Comparison of ENCODE assay signal across 9 cellular contexts in the genomic region with DNA sequence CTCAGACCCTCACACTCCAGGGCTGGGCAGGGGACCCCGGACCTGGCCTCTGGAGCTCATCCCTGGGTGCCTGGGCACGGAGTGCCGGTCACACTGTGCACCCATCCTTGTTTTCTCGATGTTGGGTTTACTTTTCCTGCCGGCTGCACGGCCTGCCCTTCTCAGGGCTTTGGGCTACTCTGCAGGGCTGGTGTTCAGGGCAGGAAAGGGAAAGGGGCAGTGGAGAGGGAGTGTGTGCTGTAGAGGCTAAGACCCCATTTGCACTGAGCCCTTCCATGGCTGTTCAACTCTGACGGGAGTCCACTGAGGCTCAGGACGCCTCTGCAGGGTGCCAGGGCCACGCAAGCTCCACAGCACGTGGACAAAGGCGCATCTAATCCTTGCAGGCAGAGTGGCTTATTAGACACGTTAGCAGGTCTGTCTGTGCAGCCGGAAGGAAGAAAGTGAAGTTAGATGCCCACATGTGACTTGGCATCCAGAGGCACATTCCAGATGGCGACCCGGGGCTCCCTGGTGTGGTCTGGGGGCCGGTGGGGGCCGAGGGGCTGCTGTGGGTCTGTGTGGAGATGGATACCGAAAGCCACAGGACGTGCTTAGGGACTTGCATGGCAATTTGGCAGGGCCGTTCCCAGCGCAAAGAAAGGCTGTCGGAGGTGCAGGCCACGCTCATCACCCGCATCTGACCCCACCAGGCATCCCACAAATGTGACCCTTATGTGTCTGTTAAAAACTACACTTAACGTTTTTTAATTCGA. TPM values are rescaled to one million over a fixed set of nuclear protein-coding genes. Genes with fewer than 3 reads are reported as not detected.
DNase-seq lines count a peak whose midpoint lies in the region; ATAC-seq and TF ChIP-seq lines count a peak whose summit lies in the region.
"Had no signal": no experiment of that assay in that cellular context is flagged by ENCODE, and none has a peak within 500 bp of the region (broad histone marks: within the 10 kb centered on the region; RNA-seq: fewer than 3 reads in every experiment).

No MANE protein-coding gene starts in this region.

- TF ChIP-seq POLR2A in heart left ventricle (IDR thresholded peaks at IDR 0.05): no peak

- H2AK5ac ChIP-seq in trophoblast cell (ENCODE audit: low read length): no peak overlapping the region

- no peaks in the 10 kb centered on the region for H3K36me3 ChIP-seq in heart left ventricle
- peaks cover 20 to 27% of the 10 kb centered on the region in 2 experiments for H3K36me3 ChIP-seq in trophoblast cell (ENCODE audit: control insufficient read depth in 1 of 2, insufficient read depth in 2 of 2, low read length in 2 of 2)

- no peak for ATAC-seq in T-cell (replicated peaks in 1 of 4)
- peak in 2 of 4 donors; percentile 4 for ATAC-seq in heart left ventricle
- no peak for ATAC-seq in HG02870 (IDR thresholded peaks at IDR 0.05; ENCODE audit: unreplicated experiment)
- ATAC-seq in GM18873 (IDR thresholded peaks at IDR 0.05; ENCODE audit: low FRiP score, unreplicated experiment): no peak

- POLR2A ChIA-PET in AG04450 (lab: Yijun Ruan, JAX) (no interaction called here), T-cell (lab: Charles Lee) (no interaction called here)

- H3K4me3 Mint-ChIP-seq in T-cell: peak overlapping the region in 2 of 3 donors; percentile 47 to 68

- CTCF ChIA-PET in AG04450 (lab: Charles Lee) (no interaction called here), T-cell (lab: Charles Lee) (no interaction called here)

- no peak overlapping the region for H2BK5ac ChIP-seq in trophoblast cell (ENCODE audit: low read depth, low read length, poor library complexity)

- no peak overlapping the region for H2BK120ac ChIP-seq in trophoblast cell (ENCODE audit: insufficient read depth, low read length, poor library complexity)

- peak overlapping the region; percentile 47 for H3K4ac ChIP-seq in trophoblast cell (ENCODE audit: low read depth, low read length)

- H4K8ac ChIP-seq in trophoblast cell (ENCODE audit: low read depth, low read length): no peak overlapping the region

- peaks cover 4% of the 10 kb centered on the region for H3K79me2 ChIP-seq in trophoblast cell (ENCODE audit: control insufficient read depth, insufficient read depth, low read length, poor library complexity)

- H3K9me3 Mint-ChIP-seq in T-cell: no peaks in the 10 kb centered on the region

- 54 to 60% (median 59%) methylated on average over 24 to 26 of the region's 26 CpGs for WGBS in heart left ventricle, 4 donors
- no CpG with 5 or more reads among the region's 26 CpGs for WGBS in trophoblast cell (ENCODE audit: extremely low coverage, insufficient coverage, insufficient read length)

- H3K4me1 ChIP-seq in heart left ventricle: peaks cover 3 to 36% (median 17%) of the 10 kb centered on the region in 12 donors
- H3K4me1 ChIP-seq in trophoblast cell (ENCODE audit: control insufficient read depth in 1 of 2, insufficient read depth in 2 of 2, low read length in 2 of 2): peaks cover 0 to 5% of the 10 kb centered on the region in 2 experiments

- H3K18ac ChIP-seq in trophoblast cell (ENCODE audit: low read length): peak overlapping the region; percentile 80

- H3K4me3 ChIP-seq in AG04450 (ENCODE audit: low read depth, low read length) (no peak overlapping the region), heart left ventricle (peak overlapping the region in 9 of 12 donors; percentile 34 to 58 (median 45)), trophoblast cell (ENCODE audit: low read depth, low read length) (no peak overlapping the region)

- H3K27ac ChIP-seq in AG04450 (ENCODE audit: low read depth, low read length) (peak overlapping the region; percentile 3), heart left ventricle (peak overlapping the region; percentile 56 to 91 (median 80)), trophoblast cell (ENCODE audit: low read depth, low read length) (no peak overlapping the region)

- no peak overlapping the region for H3K27ac Mint-ChIP-seq in T-cell

- no peak overlapping the region for H4K12ac ChIP-seq in trophoblast cell (ENCODE audit: low read depth, low read length)

- no peak overlapping the region for H3K23ac ChIP-seq in trophoblast cell (ENCODE audit: low read length)

- no peak for DNase-seq in AG04450 (ENCODE audit: low read depth, low spot score)
- no peak for DNase-seq in T-cell
- peak in 2 of 5 donors; percentile 39 to 61 for DNase-seq in heart left ventricle
- no peak for DNase-seq in trophoblast cell
- DNase-seq in epidermal melanocyte (ENCODE audit: insufficient read length, low spot score): no peak
- DNase-seq in NCI-H2227 treated with DMSO at 0.1 percent for 48 hours (lab: John Stamatoyannopoulos, UW): no peak
- DNase-seq: NCI-H1092 had no signal

- H2AFZ ChIP-seq in trophoblast cell (ENCODE audit: insufficient read depth, low read length, poor library complexity): no peak overlapping the region

- H3K9ac ChIP-seq in trophoblast cell (ENCODE audit: low read length): no peak overlapping the region

- H3K27me3 ChIP-seq in AG04450 (ENCODE audit: control insufficient read depth, insufficient read depth, low read length) (no peaks in the 10 kb centered on the region), heart left ventricle (no peaks in the 10 kb centered on the region), trophoblast cell (ENCODE audit: insufficient read depth, low read length) (no peaks in the 10 kb centered on the region)

- no peak overlapping the region for H2BK12ac ChIP-seq in trophoblast cell (ENCODE audit: low read length)

- H4K91ac ChIP-seq in trophoblast cell (ENCODE audit: low read depth, low read length): peak overlapping the region; percentile 31

- H3K36me3 Mint-ChIP-seq in T-cell: no peaks in the 10 kb centered on the region

- peaks cover 6 to 20% (median 7%) of the 10 kb centered on the region in 3 donors for H3K4me1 Mint-ChIP-seq in T-cell

- no peaks in the 10 kb centered on the region; the same call in 1 of the 2 replicates for H3K9me3 ChIP-seq in AG04450 (ENCODE audit: control insufficient read depth, insufficient read depth, low read length)
- no peaks in the 10 kb centered on the region for H3K9me3 ChIP-seq in heart left ventricle
- H3K9me3 ChIP-seq in trophoblast cell (ENCODE audit: insufficient read depth, low read depth, low read length): peaks cover 13% of the 10 kb centered on the region

- no peak overlapping the region for H3K4me2 ChIP-seq in trophoblast cell (ENCODE audit: low read length)

- intact Hi-C loops in heart left ventricle (cut with DNase I): loop anchor here (1.0 to 10.0 kb wide), 17 partner anchors 36 to 494 kb away; a partner anchor contains a TSS

- H3K27me3 Mint-ChIP-seq in T-cell: peaks cover 0 to 14% of the 10 kb centered on the region in 2 donors

- H3K79me1 ChIP-seq in trophoblast cell (ENCODE audit: low read length): peaks cover 3% of the 10 kb centered on the region

- TF ChIP-seq CTCF in AG04450 (IDR thresholded peaks at IDR 0.05; ENCODE audit: low read depth, low read length) (no peak), heart left ventricle (IDR thresholded peaks at IDR 0.05) (no peak)

- H3K14ac ChIP-seq in trophoblast cell (ENCODE audit: low read length): peak overlapping the region; percentile 33

RNA-seq across cellular contexts. Expression of a gene that starts 33.6 kb away (rescaled TPM):
- polyA plus RNA-seq in AG04450 (2011; rRNA removed) (25.3 and 37.0 TPM in 2 replicates), heart left ventricle (10 to 100 TPM; 38.9 to 65.6 TPM)
- 7.7 and 9.1 TPM in 2 replicates for polyA minus RNA-seq in AG04450 (2011; rRNA and poly(A)+ RNA removed)
- total RNA-seq in T-cell (10 to 100 TPM in 3 of 5 donors, 1 to 10 TPM in 2; 7.2 to 53.8 (median 10.5) TPM), heart left ventricle (100 to 1,000 TPM in 2 of 9 donors, 10 to 100 TPM in 7; 31.7 to 109 (median 59.0) TPM)
- polyA plus RNA-seq in trophoblast cell (2013): 174 and 188 TPM in 2 replicates

Comparison
In these comparisons a context has a peak if more than half of its experiments do, and no peak if none do; other contexts are left out.
1. H3K4me3 ChIP-seq: peak in heart left ventricle (9 of 12); none in AG04450 (single experiment) and trophoblast cell (single experiment).